Comparison of ENCODE assay signal across 18 cellular contexts in the genomic region with DNA sequence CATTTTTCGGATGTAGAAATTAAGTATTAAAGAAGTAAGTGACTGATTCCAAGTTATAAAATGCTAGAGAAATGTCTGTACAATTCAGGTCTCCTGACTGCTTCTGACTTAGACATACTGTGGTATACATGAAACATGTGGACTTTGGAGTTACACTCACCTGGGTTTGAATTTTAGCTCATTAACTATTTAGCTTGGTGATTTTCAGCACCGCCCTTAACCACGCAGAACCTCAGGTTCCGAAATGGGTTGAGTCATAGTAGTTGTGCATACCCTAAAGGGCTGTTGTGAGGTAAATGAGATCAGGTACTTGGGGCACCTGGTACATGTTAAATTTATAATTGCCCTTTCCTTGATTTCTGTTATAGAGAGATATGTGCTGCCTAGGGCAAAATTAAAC. TPM values are rescaled to one million over a fixed set of nuclear protein-coding genes. Genes with fewer than 3 reads are reported as not detected.
DNase-seq lines count a peak whose midpoint lies in the region; ATAC-seq and TF ChIP-seq lines count a peak whose summit lies in the region.
"Had no signal": no experiment of that assay in that cellular context is flagged by ENCODE, and none has a peak within 500 bp of the region (broad histone marks: within the 10 kb centered on the region; RNA-seq: fewer than 3 reads in every experiment).

No MANE protein-coding gene starts in this region.

- H3K36me3 ChIP-seq in RWPE2 (ENCODE audit: low read depth) (peaks cover 80% of the 10 kb centered on the region), mucosa of descending colon (ENCODE audit: low read depth) (no peaks in the 10 kb centered on the region)

- H3K27me3 ChIP-seq in RWPE2 (ENCODE audit: insufficient read depth, poor library complexity, severe bottlenecking) = no peaks in the 10 kb centered on the region
- H3K27me3 ChIP-seq: SJSA1 had no signal

- H3K4me1 ChIP-seq in RWPE2 (ENCODE audit: insufficient read depth, poor library complexity, severe bottlenecking) = peaks cover 36% of the 10 kb centered on the region
- H3K4me1 ChIP-seq in mucosa of descending colon (ENCODE audit: low read depth) = no peaks in the 10 kb centered on the region
- H3K4me1 ChIP-seq: A549 had no signal

- no peaks in the 10 kb centered on the region for H3K9me3 ChIP-seq in RWPE2 (ENCODE audit: severe bottlenecking)
- H3K9me3 ChIP-seq in mucosa of descending colon = no peaks in the 10 kb centered on the region
- H3K9me3 ChIP-seq: A549, SJSA1 had no signal

- H3K4me3 ChIP-seq in RWPE2 (ENCODE audit: severe bottlenecking) (no peak overlapping the region), epithelial cell of esophagus (ENCODE audit: low read length) (no peak overlapping the region), mucosa of descending colon (no peak overlapping the region)
- H3K4me3 ChIP-seq: A549, SJSA1 had no signal

- no peak overlapping the region for H3K4me3 Mint-ChIP-seq in Calu3 (ENCODE audit: low read depth, unreplicated experiment)
- H3K4me3 Mint-ChIP-seq: H9 had no signal

- H3K36me3 Mint-ChIP-seq in Calu3 (ENCODE audit: insufficient read depth, unreplicated experiment) = peaks cover 52% of the 10 kb centered on the region

- H3K27ac ChIP-seq in RWPE2 (ENCODE audit: poor library complexity, severe bottlenecking) = no peak overlapping the region
- H3K27ac ChIP-seq: A549, HL-60, SJSA1 had no signal

- CTCF ChIA-PET in Calu3 (lab: Charles Lee) = interaction anchor here (0.6 kb wide), 1 partner anchor 26 kb away, joined by 4 read pairs; no protein-coding TSS in a partner anchor

- peaks cover 66% of the 10 kb centered on the region for H3K4me1 Mint-ChIP-seq in Calu3 (ENCODE audit: low read depth, unreplicated experiment)

- BruUV-seq in Calu3 (replicated peaks; lab: Mats Ljungman, UMichigan) = no TSS peak

- DNase-seq in Calu3 (no peak), RWPE2 (ENCODE audit: low spot score) (no peak), epithelial cell of esophagus (ENCODE audit: low read depth) (peak; percentile 60), mucosa of descending colon (no peak)
- DNase-seq: C1 segment of cervical spinal cord, DND-41, H9, NCI-H1417, NCI-H187 treated with DMSO at 0.1 percent for 48 hours, NCI-H2171, NCI-H446 treated with DMSO at 0.1 percent for 48 hours, OCI-M1 had no signal

- ATAC-seq in RWPE2 (ENCODE audit: low read depth) (peak; percentile 31; the same call in 1 of the 3 replicates), mucosa of descending colon (peak; percentile 54), GM18858 (IDR thresholded peaks at IDR 0.05; ENCODE audit: unreplicated experiment) (no peak), HG02798 (IDR thresholded peaks at IDR 0.05; ENCODE audit: poor library complexity, unreplicated experiment) (no peak), GM18867 (IDR thresholded peaks at IDR 0.05; ENCODE audit: unreplicated experiment) (no peak)
- ATAC-seq: A549 had no signal

- H3K9me3 Mint-ChIP-seq in Calu3 (ENCODE audit: low read depth, unreplicated experiment) = no peaks in the 10 kb centered on the region
- H3K9me3 Mint-ChIP-seq: H9 had no signal

- intact Hi-C loops in Calu3 (cut with micrococcal nuclease; ENCODE audit: unreplicated experiment) (no loop called here), mucosa of descending colon (cut with DNase I, micrococcal nuclease) (no loop called here)

- TF ChIP-seq CTCF in Calu3 (IDR thresholded peaks at IDR 0.05; ENCODE audit: unreplicated experiment) (no peak), RWPE2 (IDR thresholded peaks at IDR 0.05; ENCODE audit: poor library complexity, severe bottlenecking) (no peak), epithelial cell of esophagus (IDR thresholded peaks at IDR 0.05; ENCODE audit: insufficient read depth, low read depth, low read length, missing control alignments) (no peak), mucosa of descending colon (IDR thresholded peaks at IDR 0.05) (no peak)

- H3K27ac Mint-ChIP-seq in Calu3 (ENCODE audit: unreplicated experiment) = peak overlapping the region; percentile 54
- H3K27ac Mint-ChIP-seq: H9 had no signal

- no peaks in the 10 kb centered on the region for H3K27me3 Mint-ChIP-seq in Calu3 (ENCODE audit: unreplicated experiment)

RNA-seq across cellular contexts. Expression of a gene that starts 32.9 kb away (rescaled TPM):
- total RNA-seq in Calu3 (2022) (1.5 and 1.6 TPM in 2 replicates), mucosa of descending colon (under 1 TPM in 1 of 3 donors, not detected in 2; 0.47 TPM)

RNA-seq across cellular contexts. Expression of a gene that starts 34.0 kb away (rescaled TPM):
- total RNA-seq in Calu3 (2022) (124 and 134 TPM in 2 replicates), mucosa of descending colon (10 to 100 TPM; 41.8 to 89.8 (median 60.2) TPM)

Comparison
In these comparisons a context has a peak if more than half of its experiments do, and no peak if none do; other contexts are left out.
1. ATAC-seq: peak in RWPE2 (single experiment) and mucosa of descending colon (single experiment); none in GM18858 (single experiment), HG02798 (single experiment) and GM18867 (single experiment).